8 cellular contexts compared by ENCODE assay signal in genomic region chr18:79507546-79508480, GRCh38.
DNase-seq lines count a peak whose midpoint lies in the region; ATAC-seq, FAIRE-seq and TF ChIP-seq lines count a peak whose summit lies in the region.

No MANE protein-coding gene starts in this region.

- TF ChIP-seq CTCF in AG04450 (IDR thresholded peaks at IDR 0.05; ENCODE audit: low read depth, low read length) (no peak), GM12878 (IDR thresholded peaks at IDR 0.05 in 2 of 3, conservative IDR thresholded peaks at IDR 0.05 in 1 of 3; ENCODE audit: control insufficient read depth in 2 of 3, extremely low read depth in 1 of 3, insufficient read depth in 1 of 3, low read depth in 3 of 3, low read length in 3 of 3) (no peak), sigmoid colon (IDR thresholded peaks at IDR 0.05) (no peak)

- BruUV-seq in GM12878 (replicated peaks; lab: Mats Ljungman, UMichigan), result no TSS peak

- SMC1A ChIA-PET in GM12878 (lab: Charles Lee; ENCODE audit: uncharacterized antibody, unreplicated experiment), result interaction anchor here (0.8 to 1.1 kb wide), 2 partner anchors 16 to 104 kb away, joined by 3 to 6 read pairs; no protein-coding TSS in a partner anchor

- POLR2A ChIA-PET in AG04450 (lab: Yijun Ruan, JAX), result no interaction called here
- POLR2A ChIA-PET in GM12878 (lab: Charles Lee), result interaction anchor here (0.7 to 1.6 kb wide), 3 partner anchors 15 to 110 kb away, joined by 3 to 5 read pairs (median 5); no protein-coding TSS in a partner anchor

- CTCF ChIA-PET in AG04450 (lab: Charles Lee) (no interaction called here), GM12878 (lab: Yijun Ruan, JAX) (interaction anchor here (1.1 to 2.8 kb wide), 2 partner anchors 16 to 104 kb away, joined by 3 to 14 read pairs; no protein-coding TSS in a partner anchor)

- no peak for ATAC-seq in GM12878

- RAD21 ChIA-PET in GM12878 (lab: Charles Lee; ENCODE audit: unreplicated experiment), result interaction anchor here (0.6 to 4.1 kb wide), 3 partner anchors 16 to 111 kb away, joined by 3 to 19 read pairs (median 5); no protein-coding TSS in a partner anchor

- 36% methylated on average over 42 of the region's 46 CpGs for WGBS in GM12878 (ENCODE audit: insufficient coverage, insufficient replicate concordance, low lambda C conversion rate, missing lambda C conversion rate)
- 7 to 14% methylated on average over 46 of the region's 46 CpGs for WGBS in sigmoid colon, 2 donors

- peaks cover 33% of the 10 kb centered on the region for H3K4me1 ChIP-seq in GM12878 (ENCODE audit: control insufficient read depth, insufficient read depth, low read length)
- no peaks in the 10 kb centered on the region; the same call in 1 of the 2 replicates for H3K4me1 ChIP-seq in iPS-20b (ENCODE audit: insufficient read depth, low read length)
- H3K4me1 ChIP-seq in sigmoid colon, result peaks cover 0 to 43% (median 32%) of the 10 kb centered on the region in 4 donors

- H3K27me3 ChIP-seq in AG04450 (ENCODE audit: control insufficient read depth, insufficient read depth, low read length), result peaks cover 9% of the 10 kb centered on the region
- no peaks in the 10 kb centered on the region for H3K27me3 ChIP-seq in H7 (ENCODE audit: control insufficient read depth, insufficient read depth, low read length)
- H3K27me3 ChIP-seq in GM12878 (replicated peaks in 1 of 2; ENCODE audit: control insufficient read depth in 2 of 2, insufficient read depth in 2 of 2, low read length in 1 of 2), result no peaks in the 10 kb centered on the region
- peaks cover 26% of the 10 kb centered on the region for H3K27me3 ChIP-seq in iPS-20b (ENCODE audit: insufficient read depth, low read length)
- H3K27me3 ChIP-seq in sigmoid colon, result no peaks in the 10 kb centered on the region

- H3K9ac ChIP-seq in GM12878 (ENCODE audit: control insufficient read depth, insufficient read depth, low read length) (no peak overlapping the region), iPS-20b (ENCODE audit: low read depth, low read length) (no peak overlapping the region)

- DNase-seq in AG04450 (ENCODE audit: low read depth, low spot score) (no peak), H7 (peak; percentile 86), GM12878 (ENCODE audit: low read depth, low spot score) (no peak), sigmoid colon (peak; percentile 95), HTR-8/SVneo (ENCODE audit: insufficient read length, low spot score) (no peak), NCI-H1694 treated with DMSO at 0.1 percent for 48 hours (lab: John Stamatoyannopoulos, UW) (no peak)
- DNase-seq in stimulated activated CD4-positive, alpha-beta T cell treated with anti-CD3 and anti-CD28 coated beads, Interleukin-2, amount 100 ng/mL, for 24 hours, result no peak

- TF ChIP-seq RAD21 in GM12878 (IDR thresholded peaks at IDR 0.05; ENCODE audit: insufficient read depth, low read depth, low read length), result no peak

- no peak overlapping the region for H2AFZ ChIP-seq in GM12878 (ENCODE audit: control insufficient read depth, low read depth, low read length)

- H3K4me2 ChIP-seq in GM12878 (ENCODE audit: control insufficient read depth, insufficient read depth), result peak overlapping the region; percentile 60

- in situ Hi-C loops in GM12878 (cut with MboI), result no loop called here

- no peaks in the 10 kb centered on the region for H4K20me1 ChIP-seq in GM12878 (ENCODE audit: control insufficient read depth, insufficient read depth)

- H3K9me3 ChIP-seq in AG04450 (ENCODE audit: control insufficient read depth, insufficient read depth, low read length), result peaks cover 24% of the 10 kb centered on the region
- H3K9me3 ChIP-seq in GM12878 (replicated peaks; ENCODE audit: control insufficient read depth, insufficient read depth, low read length), result no peaks in the 10 kb centered on the region
- H3K9me3 ChIP-seq in iPS-20b (ENCODE audit: insufficient read depth, low read depth, low read length), result no peaks in the 10 kb centered on the region
- H3K9me3 ChIP-seq in sigmoid colon, result no peaks in the 10 kb centered on the region

- intact Hi-C loops in GM12878 (cut with micrococcal nuclease; ENCODE audit: unreplicated experiment) (loop anchor here (5.0 kb wide), 1 partner anchor 41 kb away; no protein-coding TSS in a partner anchor), sigmoid colon (cut with DNase I) (loop anchor here (1.0 to 10.0 kb wide), 3 partner anchors 11 to 443 kb away; partner anchors contain the start of genes ATP9B and NFATC1)

- H3K4me3 ChIP-seq in AG04450 (ENCODE audit: low read depth, low read length) (peak overlapping the region; percentile 38), H7 (ENCODE audit: insufficient read depth, low read depth, low read length) (no peak overlapping the region), GM12878 (no peak overlapping the region), iPS-20b (ENCODE audit: low read length) (peak overlapping the region; percentile 55; the same call in 1 of the 2 replicates), sigmoid colon (peak overlapping the region; percentile 11 to 44 (median 41))

- TF ChIP-seq POLR2A in GM12878 (IDR thresholded peaks at IDR 0.05; ENCODE audit: low read depth, low read length), result no peak; the same call in 1 of the 2 replicates
- no peak for TF ChIP-seq POLR2A in sigmoid colon (IDR thresholded peaks at IDR 0.05)

- H3K36me3 ChIP-seq in H7 (replicated peaks; ENCODE audit: control insufficient read depth, insufficient read depth, low read length) (no peaks in the 10 kb centered on the region), GM12878 (ENCODE audit: control insufficient read depth in 2 of 2, insufficient read depth in 2 of 2, low read length in 1 of 2) (no peaks in the 10 kb centered on the region; a peak in 1 of 4 replicates), iPS-20b (ENCODE audit: insufficient read depth, low read depth, low read length) (no peaks in the 10 kb centered on the region), sigmoid colon (peaks cover 0 to 13% (median 4%) of the 10 kb centered on the region in 4 donors)

- FAIRE-seq in GM12878 (lab: Jason Lieb, UNC) (peak; percentile 7), HTR-8/SVneo (lab: Jason Lieb, UNC) (no peak)

- TF ChIP-seq EP300 in GM12878 (IDR thresholded peaks at IDR 0.05; ENCODE audit: borderline replicate concordance in 1 of 2, control insufficient read depth in 1 of 2, low read depth in 2 of 2, low read length in 2 of 2), result no peak
- peak in 2 of 4 donors; percentile 52 to 68 for TF ChIP-seq EP300 in sigmoid colon (IDR thresholded peaks at IDR 0.05)

- H3K79me2 ChIP-seq in GM12878 (ENCODE audit: control insufficient read depth, insufficient read depth, low read length), result no peaks in the 10 kb centered on the region

- no peak overlapping the region for H3K27ac ChIP-seq in AG04450 (ENCODE audit: low read depth, low read length)
- H3K27ac ChIP-seq in GM12878 (ENCODE audit: control insufficient read depth, insufficient read depth), result no peak overlapping the region
- H3K27ac ChIP-seq in iPS-20b (ENCODE audit: low read length), result no peak overlapping the region
- H3K27ac ChIP-seq in sigmoid colon, result peak overlapping the region; percentile 88 to 93 (median 90)

TF ChIP-seq in GM12878, 131 proteins besides CTCF, POLR2A, EP300 and RAD21:
- TF ChIP-seq NFYA (IDR thresholded peaks at IDR 0.05; ENCODE audit: borderline replicate concordance, low read depth, low read length), result no peak
- TF ChIP-seq BACH1 (IDR thresholded peaks at IDR 0.05; ENCODE audit: borderline replicate concordance), result no peak
- TF ChIP-seq SRF (IDR thresholded peaks at IDR 0.05; ENCODE audit: low read depth in 2 of 2, low read length in 2 of 2), result no peak
- no peak for TF ChIP-seq ZBED1 (IDR thresholded peaks at IDR 0.05; ENCODE audit: borderline replicate concordance)
- TF ChIP-seq STAT1 (conservative IDR thresholded peaks at IDR 0.05), result no peak
- TF ChIP-seq SUZ12 (IDR thresholded peaks at IDR 0.05; ENCODE audit: unreplicated experiment), result no peak
- TF ChIP-seq, protein P1, sequence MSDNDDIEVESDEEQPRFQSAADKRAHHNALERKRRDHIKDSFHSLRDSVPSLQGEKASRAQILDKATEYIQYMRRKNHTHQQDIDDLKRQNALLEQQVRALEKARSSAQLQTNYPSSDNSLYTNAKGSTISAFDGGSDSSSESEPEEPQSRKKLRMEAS (IDR thresholded peaks at IDR 0.05; ENCODE audit: low read depth, low read length), result no peak
- no peak for TF ChIP-seq RBBP5 (conservative IDR thresholded peaks at IDR 0.05)
- no peak for TF ChIP-seq SREBF1 (IDR thresholded peaks at IDR 0.05; ENCODE audit: low read length)
- no peak for TF ChIP-seq SMAD1 (IDR thresholded peaks at IDR 0.05; ENCODE audit: low read depth, partially characterized antibody)
- no peak for TF ChIP-seq NR2C2 (IDR thresholded peaks at IDR 0.05; ENCODE audit: borderline replicate concordance, control insufficient read depth, insufficient read length, low read depth)

Comparison
In these comparisons a context has a peak if more than half of its experiments do, and no peak if none do; other contexts are left out.
1. DNase-seq: peak in H7 (single experiment) and sigmoid colon (single experiment); none in AG04450 (single experiment), GM12878 (single experiment), stimulated activated CD4-positive, alpha-beta T cell treated with anti-CD3 and anti-CD28 coated beads, Interleukin-2, amount 100 ng/mL, for 24 hours (0 of 2), HTR-8/SVneo (single experiment) and NCI-H1694 treated with DMSO at 0.1 percent for 48 hours (single experiment).
2. H3K27ac ChIP-seq: peak in sigmoid colon (4 of 4); none in AG04450 (single experiment), GM12878 (single experiment) and iPS-20b (single experiment).
3. H3K4me3 ChIP-seq: peak in AG04450 (single experiment), iPS-20b (single experiment) and sigmoid colon (4 of 4); none in H7 (single experiment) and GM12878 (single experiment).